Comparison of ENCODE assay signal across 7 cellular contexts in genomic region chr12:31118831-31119530, GRCh38. TPM values are rescaled to one million over a fixed set of nuclear protein-coding genes. Genes with fewer than 3 reads are reported as not detected.
A peak's percentile ranks its signal among the peaks of the same experiment; 100 is the strongest.
DNase-seq lines count a peak whose midpoint lies in the region; ATAC-seq and TF ChIP-seq lines count a peak whose summit lies in the region.

No MANE protein-coding gene starts in this region.

- no peak overlapping the region for H4K5ac ChIP-seq in IMR-90 (ENCODE audit: low read depth, low read length)

- peak overlapping the region; percentile 21 for H2AFZ ChIP-seq in IMR-90 (replicated peaks; ENCODE audit: low read length, poor library complexity)

- no peak overlapping the region for H2BK20ac ChIP-seq in IMR-90 (ENCODE audit: low read depth, low read length)

- BruUV-seq in IMR-90 (replicated peaks; lab: Mats Ljungman, UMichigan), result no TSS peak

- H2BK5ac ChIP-seq in IMR-90 (ENCODE audit: low read depth, low read length, poor library complexity, severe bottlenecking), result no peak overlapping the region

- no peak overlapping the region for H4K8ac ChIP-seq in IMR-90 (ENCODE audit: low read depth in 2 of 2, low read length in 2 of 2)

- DNase-seq in IMR-90 (no peak), SK-N-MC (ENCODE audit: low read depth, low spot score) (no peak), endodermal cell (peak; percentile 92), osteocyte (ENCODE audit: extremely low spot score, unreplicated experiment) (peak; percentile 81)

- H3K36me3 Mint-ChIP-seq in endodermal cell (ENCODE audit: low read depth), result no peaks in the 10 kb centered on the region
- no peaks in the 10 kb centered on the region for H3K36me3 Mint-ChIP-seq in osteocyte (ENCODE audit: unreplicated experiment)

- H3K4me2 ChIP-seq in IMR-90 (ENCODE audit: low read depth, low read length), result peak overlapping the region; percentile 79; the same call in 1 of the 2 replicates

- no peak overlapping the region for H3K4ac ChIP-seq in IMR-90 (ENCODE audit: low read depth, low read length)

- H2BK15ac ChIP-seq in IMR-90 (ENCODE audit: low read depth, low read length), result no peak overlapping the region

- H3K27me3 ChIP-seq in IMR-90 (ENCODE audit: control insufficient read depth, insufficient read depth, low read length) (peaks cover 36% of the 10 kb centered on the region), endodermal cell (ENCODE audit: control insufficient read depth, insufficient read depth, low read length, poor library complexity, severe bottlenecking) (peaks cover 40% of the 10 kb centered on the region)

- H3K23ac ChIP-seq in IMR-90 (ENCODE audit: low read depth, low read length), result no peak overlapping the region

- H3K79me1 ChIP-seq in IMR-90 (ENCODE audit: low read depth in 1 of 2, low read length in 2 of 2), result no peaks in the 10 kb centered on the region

- H2BK120ac ChIP-seq in IMR-90 (ENCODE audit: low read depth, low read length), result no peak overlapping the region

- H3K27me3 Mint-ChIP-seq in endodermal cell (ENCODE audit: insufficient read depth) (peaks cover 56% of the 10 kb centered on the region), osteocyte (ENCODE audit: unreplicated experiment) (peaks cover 19% of the 10 kb centered on the region)

- in situ Hi-C loops in IMR-90 (cut with MboI; ENCODE audit: low sequenced_read_pairs), result no loop called here

- no peaks in the 10 kb centered on the region for H4K20me1 ChIP-seq in IMR-90 (ENCODE audit: insufficient read depth, low read length)

- H3K4me1 ChIP-seq in IMR-90 (ENCODE audit: control insufficient read depth, insufficient read depth, low read length) (peaks cover 3% of the 10 kb centered on the region; the same call in 1 of the 2 replicates), endodermal cell (ENCODE audit: control insufficient read depth, insufficient read depth, low read length) (peaks cover 2% of the 10 kb centered on the region)

- H3K9me3 Mint-ChIP-seq in endodermal cell (no peaks in the 10 kb centered on the region), osteocyte (ENCODE audit: unreplicated experiment) (no peaks in the 10 kb centered on the region)

- H4K91ac ChIP-seq in IMR-90 (ENCODE audit: insufficient read depth, low read depth, low read length), result no peak overlapping the region

- 7% methylated on average over 2 of the region's 38 CpGs; no CpG with 5 or more reads in 1 of the 2 experiments for WGBS in IMR-90 (ENCODE audit: extremely low coverage in 2 of 2, insufficient read length in 1 of 2), 2 experiments
- 9% methylated on average over 34 of the region's 38 CpGs; no CpG with 5 or more reads in 1 of the 2 experiments for WGBS in endodermal cell (ENCODE audit: insufficient coverage in 1 of 2, insufficient read length in 1 of 2), 2 experiments

- H3K56ac ChIP-seq in IMR-90 (ENCODE audit: extremely low read depth, insufficient read depth, low read length), result no peak overlapping the region

- no peak overlapping the region for H3K14ac ChIP-seq in IMR-90 (replicated peaks; ENCODE audit: low read depth, low read length)

- H3K4me3 ChIP-seq in IMR-90 (ENCODE audit: insufficient read depth, low read depth, low read length) (no peak overlapping the region), SK-N-MC (peak overlapping the region; percentile 90), endodermal cell (ENCODE audit: low read length) (peak overlapping the region; percentile 81)

- TF ChIP-seq RAD21 in IMR-90 (IDR thresholded peaks at IDR 0.05; ENCODE audit: low read length), result no peak

- no peak overlapping the region for H2AK9ac ChIP-seq in IMR-90 (replicated peaks; ENCODE audit: low read depth, low read length, poor library complexity)

- H3K4me1 Mint-ChIP-seq in endodermal cell (peaks cover 17% of the 10 kb centered on the region), osteocyte (ENCODE audit: unreplicated experiment) (peaks cover 14% of the 10 kb centered on the region)

- ATAC-seq in GM18498 (IDR thresholded peaks at IDR 0.05; ENCODE audit: unreplicated experiment) (peak; percentile 67), IMR-90 (ENCODE audit: low read depth) (peak; percentile 49), GM21723 (IDR thresholded peaks at IDR 0.05; ENCODE audit: unreplicated experiment) (no peak), GM21515 (IDR thresholded peaks at IDR 0.05; ENCODE audit: unreplicated experiment) (no peak)

- TF ChIP-seq POLR2A in IMR-90 (IDR thresholded peaks at IDR 0.05; ENCODE audit: low read depth, low read length), result no peak

- intact Hi-C loops in IMR-90 (cut with micrococcal nuclease), result no loop called here

- H3K9me3 ChIP-seq in IMR-90 (ENCODE audit: control insufficient read depth, insufficient read depth, low read length) (no peaks in the 10 kb centered on the region), SK-N-MC (ENCODE audit: low read depth, low read length) (no peaks in the 10 kb centered on the region), endodermal cell (ENCODE audit: control insufficient read depth, low read length) (no peaks in the 10 kb centered on the region)

- no peak overlapping the region for H3K9ac ChIP-seq in IMR-90 (ENCODE audit: low read depth, low read length)
- H3K9ac ChIP-seq in SK-N-MC (ENCODE audit: insufficient read length), result peak overlapping the region; percentile 59
- no peak overlapping the region for H3K9ac ChIP-seq in endodermal cell (ENCODE audit: extremely low read depth, low read length, poor library complexity, severe bottlenecking)

- H3K27ac ChIP-seq in IMR-90 (ENCODE audit: insufficient read depth, low read length), result no peak overlapping the region
- H3K27ac ChIP-seq in SK-N-MC, result no peak overlapping the region
- no peak overlapping the region for H3K27ac ChIP-seq in endodermal cell (ENCODE audit: low read depth, low read length)

- H3K27ac Mint-ChIP-seq in endodermal cell (no peak overlapping the region), osteocyte (ENCODE audit: unreplicated experiment) (no peak overlapping the region)

- POLR2A ChIA-PET in IMR-90 (lab: Charles Lee; ENCODE audit: unreplicated experiment), result no interaction called here

- H3K36me3 ChIP-seq in IMR-90 (ENCODE audit: control insufficient read depth, insufficient read depth, low read length) (no peaks in the 10 kb centered on the region), SK-N-MC (ENCODE audit: insufficient read depth, low read length) (no peaks in the 10 kb centered on the region), endodermal cell (ENCODE audit: control insufficient read depth, insufficient read depth, low read length) (no peaks in the 10 kb centered on the region)

- no peaks in the 10 kb centered on the region for H3K9me1 ChIP-seq in IMR-90 (ENCODE audit: insufficient read depth, low read length)

- CTCF ChIA-PET in IMR-90 (lab: Yijun Ruan, JAX), result no interaction called here

- H3K4me3 Mint-ChIP-seq in endodermal cell (peak overlapping the region; percentile 62), osteocyte (ENCODE audit: unreplicated experiment) (peak overlapping the region; percentile 63)

- dilution Hi-C loops in IMR-90 (cut with HindIII; ENCODE audit: low sequenced_read_pairs, unreplicated experiment), result no loop called here

- no peak overlapping the region for H2AK5ac ChIP-seq in IMR-90 (ENCODE audit: low read depth, low read length)

- no peak overlapping the region for H3K18ac ChIP-seq in IMR-90 (ENCODE audit: low read depth, low read length)

- TF ChIP-seq CTCF in IMR-90 (conservative IDR thresholded peaks at IDR 0.05; ENCODE audit: low read depth, low read length) (no peak), endodermal cell (conservative IDR thresholded peaks at IDR 0.05) (no peak), osteocyte (IDR thresholded peaks at IDR 0.05) (no peak)

TF ChIP-seq in IMR-90, 13 proteins besides CTCF, POLR2A, EP300 and RAD21:
- TF ChIP-seq CHD1 (IDR thresholded peaks at IDR 0.05; ENCODE audit: low read depth, low read length), result no peak
- no peak for TF ChIP-seq CEBPB (IDR thresholded peaks at IDR 0.05; ENCODE audit: low read depth, low read length)
- TF ChIP-seq RCOR1 (IDR thresholded peaks at IDR 0.05; ENCODE audit: insufficient replicate concordance, low read length), result no peak
- TF ChIP-seq FOS (IDR thresholded peaks at IDR 0.05; ENCODE audit: low read depth, low read length), result no peak
- no peak for TF ChIP-seq SMC3 (IDR thresholded peaks at IDR 0.05; ENCODE audit: low read depth, low read length)
- no peak for TF ChIP-seq MAZ (IDR thresholded peaks at IDR 0.05; ENCODE audit: borderline replicate concordance, low read depth, low read length)
- TF ChIP-seq MXI1 (IDR thresholded peaks at IDR 0.05; ENCODE audit: borderline replicate concordance, low read depth, low read length), result no peak
- no peak for TF ChIP-seq USF2 (IDR thresholded peaks at IDR 0.05; ENCODE audit: low read depth, low read length)
- TF ChIP-seq BHLHE40 (IDR thresholded peaks at IDR 0.05; ENCODE audit: low read depth, low read length), result no peak
- TF ChIP-seq ELK1 (IDR thresholded peaks at IDR 0.05; ENCODE audit: borderline replicate concordance, low read depth, low read length), result no peak
- TF ChIP-seq RFX5 (IDR thresholded peaks at IDR 0.05; ENCODE audit: low read depth, low read length), result no peak
- no peak for TF ChIP-seq NFE2L2 (IDR thresholded peaks at IDR 0.05; ENCODE audit: low read depth, low read length)
- no peak for TF ChIP-seq MAFK (IDR thresholded peaks at IDR 0.05; ENCODE audit: low read depth, low read length)
TF ChIP-seq in IMR-90: peak in this region for 0.

RNA-seq across cellular contexts. Expression of gene DDX11, which starts 45.3 kb away (rescaled TPM):
- total RNA-seq in IMR-90 (2012; rRNA removed), result 9.7 and 10.8 TPM in 2 replicates
- 17.6 and 20.0 TPM in 2 replicates for polyA plus RNA-seq in IMR-90 (2012; rRNA removed)
- 6.1 and 6.5 TPM in 2 replicates for polyA plus RNA-seq in IMR-90 (2012; cell fraction: cytosol; rRNA removed)
- 117 and 186 TPM in 2 replicates for polyA plus RNA-seq in IMR-90 (2012; cell fraction: nucleus; rRNA removed; ENCODE audit: low replicate concordance)
- 100 to 1,000 TPM; 136 to 298 TPM for total RNA-seq in endodermal cell
- 70.7 TPM for polyA plus RNA-seq in endodermal cell (2013, experiment 1 of 2)
- polyA plus RNA-seq in endodermal cell (2013, experiment 2 of 2), result 52.5 TPM
- total RNA-seq in osteocyte, result 47.1 and 52.9 TPM in 2 replicates

Comparison
In these comparisons a context has a peak if more than half of its experiments do, and no peak if none do; other contexts are left out.
1. ATAC-seq: peak in GM18498 (single experiment) and IMR-90 (single experiment); none in GM21723 (single experiment) and GM21515 (single experiment).
2. DNase-seq: peak in endodermal cell (single experiment) and osteocyte (single experiment); none in IMR-90 (single experiment) and SK-N-MC (single experiment).